Comparison of ENCODE assay signal across 1 cellular context in the genomic region with DNA sequence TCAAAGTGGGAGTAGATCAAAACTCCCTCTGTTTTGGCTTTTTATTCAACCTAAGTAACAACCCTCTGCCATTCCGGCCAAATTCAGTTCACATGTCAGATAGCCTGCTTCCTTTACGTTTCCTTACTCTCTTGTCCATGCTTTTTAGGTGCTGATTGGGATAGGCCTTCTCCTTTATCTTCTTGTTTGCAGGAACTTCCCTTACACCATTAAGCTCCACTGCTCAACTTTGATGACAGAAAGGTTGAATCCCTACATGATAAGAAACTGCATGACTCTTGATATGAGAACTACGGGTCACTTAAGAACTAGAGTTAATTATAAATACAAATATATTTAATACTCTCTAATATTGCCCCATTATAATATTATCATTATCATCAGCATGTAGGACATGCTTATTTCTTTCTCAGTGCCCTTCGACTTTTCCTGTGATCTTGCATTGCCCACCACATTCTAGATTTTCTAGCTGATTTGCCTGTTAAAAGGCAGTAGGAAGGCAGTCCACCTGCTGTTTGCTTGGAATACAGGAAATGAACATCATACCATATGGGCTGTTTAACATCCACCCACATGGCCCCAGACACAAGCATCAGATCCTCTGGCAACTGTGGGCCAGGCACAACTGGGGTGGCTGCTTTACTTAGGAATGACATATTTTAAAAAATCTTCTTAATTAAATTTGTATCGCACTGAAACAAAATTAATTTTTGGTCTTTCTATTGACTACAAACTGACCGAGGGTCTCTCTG.
TF ChIP-seq lines count a peak whose summit lies in the region.

No MANE protein-coding gene starts in this region.

TF ChIP-seq in K562, 482 proteins besides CTCF, POLR2A, EP300 and RAD21 (continued from another document):
- TF ChIP-seq CBX2 (IDR thresholded peaks at IDR 0.05; ENCODE audit: insufficient read depth, low read length, poor library complexity, severe bottlenecking) (no peak), TCF3 (CRISPR knock-in tag; IDR thresholded peaks at IDR 0.05) (peak; percentile 78), TEAD4 (IDR thresholded peaks at IDR 0.05; ENCODE audit: low read length) (peak; percentile 66), TEAD4 (CRISPR knock-in tag; IDR thresholded peaks at IDR 0.05; ENCODE audit: borderline replicate concordance) (no peak), U2AF2 (optimal IDR thresholded peaks at IDR 0.05; ENCODE audit: low read depth, low read length) (no peak), MEIS2 (IDR thresholded peaks at IDR 0.05; ENCODE audit: partially characterized antibody) (peak; percentile 67), STAT5B (CRISPR knock-in tag; IDR thresholded peaks at IDR 0.05) (no peak), CBFA2T2 (conservative IDR thresholded peaks at IDR 0.05) (peak; percentile 51), YY1 (IDR thresholded peaks at IDR 0.05; ENCODE audit: borderline replicate concordance in 1 of 3, control insufficient read depth in 1 of 3, extremely low read depth in 1 of 3, insufficient read depth in 3 of 3, insufficient read length in 1 of 3, insufficient replicate concordance in 2 of 3, low read depth in 1 of 3, low read length in 2 of 3) (no peak), SMARCA4 (IDR thresholded peaks at IDR 0.05) (peak; percentile 19; the same call in 1 of the 2 replicates), CBFA2T3 (IDR thresholded peaks at IDR 0.05) (peak; percentile 71)
TF ChIP-seq in K562: peak in this region for 12.
